11 cellular contexts compared by ENCODE assay signal in the genomic region with DNA sequence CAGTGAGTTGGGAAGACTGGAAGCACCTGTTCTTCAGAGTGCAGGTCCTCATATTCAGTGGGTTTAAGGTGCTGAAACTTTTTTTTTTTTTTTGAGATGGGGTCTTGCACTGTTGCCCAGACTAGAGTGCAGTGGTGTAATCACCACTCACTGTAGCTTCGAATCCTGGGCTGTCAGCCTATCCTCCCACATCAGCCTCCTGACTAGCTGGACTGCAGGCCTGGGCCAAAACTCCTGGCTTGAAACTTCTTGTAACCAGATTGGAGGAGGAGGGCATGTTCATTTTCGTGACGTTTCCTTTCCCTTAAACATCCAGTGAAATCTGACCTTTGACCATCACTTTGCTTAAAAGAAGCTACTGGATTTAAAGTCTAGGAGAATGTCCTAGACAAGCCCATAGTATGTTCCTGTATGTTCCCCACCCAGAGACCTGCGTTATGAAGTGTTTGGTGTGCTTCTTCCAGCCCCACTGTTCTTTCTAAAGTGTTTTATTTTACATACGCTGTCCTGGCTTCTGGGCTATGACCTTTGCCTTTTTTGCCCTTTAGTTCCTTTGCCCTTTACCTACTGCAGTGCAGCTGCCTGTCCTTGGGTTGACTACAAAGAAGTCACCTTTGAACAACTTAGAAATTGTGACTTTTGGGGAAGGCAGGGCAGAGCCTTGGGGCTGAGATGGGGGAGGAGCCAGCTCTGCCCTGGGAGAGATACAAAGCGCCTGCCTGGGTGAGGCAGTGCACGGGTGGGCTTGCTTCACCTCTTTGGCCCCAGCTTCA. TPM values are rescaled to one million over a fixed set of nuclear protein-coding genes. Genes with fewer than 3 reads are reported as not detected.
A peak's percentile ranks its signal among the peaks of the same experiment; 100 is the strongest.
DNase-seq lines count a peak whose midpoint lies in the region; ATAC-seq and TF ChIP-seq lines count a peak whose summit lies in the region.
"Had no signal": no experiment of that assay in that cellular context is flagged by ENCODE, and none has a peak within 500 bp of the region (broad histone marks: within the 10 kb centered on the region; RNA-seq: fewer than 3 reads in every experiment).

No MANE protein-coding gene starts in this region.

- CTCF ChIA-PET in AG04450 (lab: Charles Lee): interaction anchor here (0.5 to 3.9 kb wide), 5 partner anchors 9 to 109 kb away, joined by 3 to 24 read pairs (median 5); a partner anchor contains a TSS

- no peaks in the 10 kb centered on the region for H3K36me3 Mint-ChIP-seq in chondrocyte (ENCODE audit: low read depth)

- H4K20me1 ChIP-seq in KMS-11 (ENCODE audit: insufficient read depth): peaks cover 12% of the 10 kb centered on the region; the same call in 1 of the 2 replicates

- 80% methylated on average over 7 of the region's 7 CpGs for WGBS in upper lobe of left lung, 2 donors

- DNase-seq in AG04450 (ENCODE audit: low read depth, low spot score) (no peak), chondrocyte (ENCODE audit: low spot score) (no peak), upper lobe of left lung (no peak)
- DNase-seq: activated naive CD4-positive, alpha-beta T cell treated with anti-CD3 and anti-CD28 coated beads for 36 hours; NCI-H748 treated with DMSO at 0.1 percent for 48 hours had no signal

- no peak for TF ChIP-seq POLR2A in upper lobe of left lung (IDR thresholded peaks at IDR 0.05)

- H3K4me1 ChIP-seq in KMS-11 (ENCODE audit: low read depth, poor library complexity, severe bottlenecking) (peaks cover 88% of the 10 kb centered on the region), muscle layer of duodenum (ENCODE audit: control insufficient read depth in 1 of 2, insufficient read depth in 2 of 2, low read length in 2 of 2) (peaks cover 31 to 73% of the 10 kb centered on the region in 2 donors), upper lobe of left lung (peaks cover 40 to 52% (median 46%) of the 10 kb centered on the region in 4 donors)

- peaks cover 85% of the 10 kb centered on the region for H3K4me1 Mint-ChIP-seq in chondrocyte (ENCODE audit: low read depth)

- no peak overlapping the region for H3K4me3 Mint-ChIP-seq in chondrocyte (ENCODE audit: unreplicated experiment)
- H3K4me3 Mint-ChIP-seq: activated naive CD4-positive, alpha-beta T cell treated with anti-CD3 and anti-CD28 coated beads for 36 hours had no signal

- peak overlapping the region; percentile 83 for H3K27ac Mint-ChIP-seq in chondrocyte (ENCODE audit: unreplicated experiment)
- H3K27ac Mint-ChIP-seq: activated naive CD4-positive, alpha-beta T cell treated with anti-CD3 and anti-CD28 coated beads for 36 hours had no signal

- peak overlapping the region; percentile 85; the same call in 1 of the 2 replicates for H3K4me2 ChIP-seq in KMS-11

- ATAC-seq in HG03520 (IDR thresholded peaks at IDR 0.05; ENCODE audit: unreplicated experiment) (no peak), GM21360 (IDR thresholded peaks at IDR 0.05; ENCODE audit: unreplicated experiment) (no peak), GM18870 (IDR thresholded peaks at IDR 0.05; ENCODE audit: unreplicated experiment) (no peak), upper lobe of left lung (ENCODE audit: low FRiP score in 2 of 2) (no peak)
- ATAC-seq: esophagus mucosa had no signal

- peaks cover 90% of the 10 kb centered on the region for H3K79me2 ChIP-seq in KMS-11 (ENCODE audit: insufficient read depth, low read depth)

- H3K9me3 Mint-ChIP-seq in chondrocyte (ENCODE audit: low read depth): no peaks in the 10 kb centered on the region
- H3K9me3 Mint-ChIP-seq: activated naive CD4-positive, alpha-beta T cell treated with anti-CD3 and anti-CD28 coated beads for 36 hours had no signal

- TF ChIP-seq CTCF in AG04450 (IDR thresholded peaks at IDR 0.05; ENCODE audit: low read depth, low read length) (no peak), KMS-11 (conservative IDR thresholded peaks at IDR 0.05; ENCODE audit: low read depth, low read length) (no peak), chondrocyte (IDR thresholded peaks at IDR 0.05) (no peak), upper lobe of left lung (IDR thresholded peaks at IDR 0.05) (no peak)

- TF ChIP-seq EP300 in upper lobe of left lung (IDR thresholded peaks at IDR 0.05): no peak

- POLR2A ChIA-PET in AG04450 (lab: Yijun Ruan, JAX): interaction anchor here (0.8 to 1.7 kb wide), 3 partner anchors 9 to 353 kb away, joined by 3 to 5 read pairs (median 4); a partner anchor contains a TSS

- H3K4me3 ChIP-seq in AG04450 (ENCODE audit: low read depth, low read length) (no peak overlapping the region), KMS-11 (IDR thresholded peaks at IDR 0.05; ENCODE audit: insufficient read depth, low read depth, low read length) (no peak overlapping the region), muscle layer of duodenum (ENCODE audit: low read depth in 1 of 2, low read length in 2 of 2) (peak overlapping the region in 1 of 2 donors; percentile 8), upper lobe of left lung (no peak overlapping the region)

- H3K36me3 ChIP-seq in KMS-11 (ENCODE audit: insufficient read depth): no peaks in the 10 kb centered on the region
- H3K36me3 ChIP-seq in muscle layer of duodenum (ENCODE audit: control insufficient read depth in 1 of 2, insufficient read depth in 2 of 2, low read length in 2 of 2): no peaks in the 10 kb centered on the region
- no peaks in the 10 kb centered on the region for H3K36me3 ChIP-seq in upper lobe of left lung

- no peak overlapping the region for H2AFZ ChIP-seq in KMS-11 (ENCODE audit: low read depth)

- peak overlapping the region; percentile 63 for H3K27ac ChIP-seq in AG04450 (ENCODE audit: low read depth, low read length)
- H3K27ac ChIP-seq in KMS-11: no peak overlapping the region
- peak overlapping the region; percentile 76 for H3K27ac ChIP-seq in muscle layer of duodenum (ENCODE audit: low read length)
- peak overlapping the region in 1 of 4 donors; percentile 74 for H3K27ac ChIP-seq in upper lobe of left lung

- H3K27me3 Mint-ChIP-seq in chondrocyte (ENCODE audit: low read depth): no peaks in the 10 kb centered on the region

- no peak overlapping the region for H3K9ac ChIP-seq in KMS-11

- H3K9me3 ChIP-seq in AG04450 (ENCODE audit: control insufficient read depth, insufficient read depth, low read length): no peaks in the 10 kb centered on the region
- H3K9me3 ChIP-seq in muscle layer of duodenum (ENCODE audit: control insufficient read depth in 1 of 2, low read length in 2 of 2): no peaks in the 10 kb centered on the region
- no peaks in the 10 kb centered on the region for H3K9me3 ChIP-seq in upper lobe of left lung

- H3K27me3 ChIP-seq in AG04450 (ENCODE audit: control insufficient read depth, insufficient read depth, low read length) (no peaks in the 10 kb centered on the region), KMS-11 (ENCODE audit: insufficient read depth, low read depth) (no peaks in the 10 kb centered on the region), muscle layer of duodenum (ENCODE audit: low read depth, low read length) (no peaks in the 10 kb centered on the region), upper lobe of left lung (no peaks in the 10 kb centered on the region)

RNA-seq across cellular contexts. Expression of a gene that starts 18.4 kb away (rescaled TPM):
- 4.0 and 7.3 TPM in 2 replicates for polyA plus RNA-seq in AG04450 (2011; rRNA removed)
- polyA minus RNA-seq in AG04450 (2011; rRNA and poly(A)+ RNA removed): 12.2 and 12.3 TPM in 2 replicates
- total RNA-seq in chondrocyte (21.5 to 28.2 TPM (median 21.7 TPM) in 3 replicates), upper lobe of left lung (10 to 100 TPM; 19.7 to 44.0 (median 27.3) TPM)
